ENCODE assay signal across 8 cellular contexts in genomic region chr1:54499097-54500029, GRCh38. TPM values are rescaled to one million over a fixed set of nuclear protein-coding genes. Genes with fewer than 3 reads are reported as not detected.
A peak's percentile ranks its signal among the peaks of the same experiment; 100 is the strongest.
DNase-seq lines count a peak whose midpoint lies in the region; ATAC-seq and TF ChIP-seq lines count a peak whose summit lies in the region.

No MANE protein-coding gene starts in this region.

- WGBS in transverse colon (ENCODE audit: low coverage in 1 of 2), 2 donors, result 3% methylated on average over 53 of the region's 57 CpGs; no CpG with 5 or more reads in 1 of the 2 donors

- peak overlapping the region; percentile 42 for H3K4me3 ChIP-seq in AG09309 (ENCODE audit: control insufficient read depth, low read depth, low read length)
- H3K4me3 ChIP-seq in SK-N-MC, result peak overlapping the region; percentile 79
- peak overlapping the region; percentile 35 to 71 (median 57) for H3K4me3 ChIP-seq in dorsolateral prefrontal cortex
- peak overlapping the region; percentile 40 for H3K4me3 ChIP-seq in lower lobe of right lung
- H3K4me3 ChIP-seq in transverse colon, result peak overlapping the region; percentile 11 to 47 (median 36)

- TF ChIP-seq POLR2A in transverse colon (IDR thresholded peaks at IDR 0.05), result no peak

- TF ChIP-seq EP300 in transverse colon (IDR thresholded peaks at IDR 0.05; ENCODE audit: low read depth), result no peak

- DNase-seq in AG09309 (ENCODE audit: low read depth) (no peak), GM13977 (ENCODE audit: low spot score) (peak; percentile 55), SK-N-MC (ENCODE audit: low read depth, low spot score) (no peak), dorsolateral prefrontal cortex (peak in 3 of 10 donors; percentile 27 to 54 (median 46)), lower lobe of right lung (no peak), transverse colon (peak; percentile 43)

- no peak overlapping the region for H3K27ac ChIP-seq in SK-N-MC
- H3K27ac ChIP-seq in dorsolateral prefrontal cortex, result peak overlapping the region in 16 of 59 donors; percentile 6 to 76 (median 56)
- no peak overlapping the region for H3K27ac ChIP-seq in lower lobe of right lung
- H3K27ac ChIP-seq in transverse colon, result peak overlapping the region in 1 of 4 donors; percentile 29

- H3K36me3 ChIP-seq in SK-N-MC (ENCODE audit: insufficient read depth, low read length), result no peaks in the 10 kb centered on the region
- H3K36me3 ChIP-seq in lower lobe of right lung, result no peaks in the 10 kb centered on the region
- H3K36me3 ChIP-seq in transverse colon, result no peaks in the 10 kb centered on the region

- peaks cover 15% of the 10 kb centered on the region for H3K4me1 ChIP-seq in lower lobe of right lung
- peaks cover 6 to 16% (median 12%) of the 10 kb centered on the region in 4 donors for H3K4me1 ChIP-seq in transverse colon

- H3K27me3 ChIP-seq in dorsolateral prefrontal cortex (peaks cover 0 to 7% (median 0%) of the 10 kb centered on the region in 45 donors), lower lobe of right lung (ENCODE audit: low read depth) (peaks cover 40% of the 10 kb centered on the region), transverse colon (peaks cover 5% of the 10 kb centered on the region)

- in situ Hi-C loops in GM13977 (cut with MboI; ENCODE audit: low pct_unique_long_range_greater_than_20kb, low sequenced_read_pairs, unreplicated experiment), result loop anchor here (25.0 kb wide), 1 partner anchor 387 kb away; no protein-coding TSS in a partner anchor
- in situ Hi-C loops in transverse colon (cut with MboI; ENCODE audit: low pct_ligation_motif_present in 1 of 4, low pct_unique_long_range_greater_than_20kb in 1 of 4, low sequenced_read_pairs in 3 of 4), result loop anchor here in 3 of 4 donors (10.0 to 25.0 kb wide), 3 partner anchors 375 to 425 kb away; no protein-coding TSS in a partner anchor

- TF ChIP-seq CTCF in AG09309 (IDR thresholded peaks at IDR 0.05; ENCODE audit: control insufficient read depth, insufficient read depth, low read depth, low read length, missing control alignments), result peak; percentile 56
- TF ChIP-seq CTCF in GM13977 (IDR thresholded peaks at IDR 0.05; ENCODE audit: extremely low read depth, insufficient read depth, missing control alignments), result peak; percentile 24
- peak in 39 of 56 donors; percentile 7 to 59 (median 29) for TF ChIP-seq CTCF in dorsolateral prefrontal cortex (IDR thresholded peaks at IDR 0.05 in 54 of 56, conservative IDR thresholded peaks at IDR 0.05 in 2 of 56; ENCODE audit: low read depth in 1 of 56, partially characterized antibody in 56 of 56)
- TF ChIP-seq CTCF in lower lobe of right lung (IDR thresholded peaks at IDR 0.05), result peak; percentile 38
- peak; percentile 37 to 53 (median 52) for TF ChIP-seq CTCF in transverse colon (IDR thresholded peaks at IDR 0.05)

- peak; percentile 69 to 71 for ATAC-seq in lower lobe of right lung
- no peak for ATAC-seq in HG03025 (IDR thresholded peaks at IDR 0.05; ENCODE audit: low FRiP score, unreplicated experiment)
- no peak for ATAC-seq in GM21390 (IDR thresholded peaks at IDR 0.05; ENCODE audit: unreplicated experiment)

- H3K9ac ChIP-seq in SK-N-MC (ENCODE audit: insufficient read length), result no peak overlapping the region

- intact Hi-C loops in dorsolateral prefrontal cortex (cut with DNase I), result loop anchor here in 1 of 2 donors (10.0 kb wide), 1 partner anchor 635 kb away; no protein-coding TSS in a partner anchor
- intact Hi-C loops in lower lobe of right lung (cut with DNase I), result no loop called here
- intact Hi-C loops in transverse colon (cut with DNase I; ENCODE audit: low total_unique reads), result loop anchor here (10.0 kb wide), 1 partner anchor 315 kb away; no protein-coding TSS in a partner anchor

- H3K9me3 ChIP-seq in SK-N-MC (ENCODE audit: low read depth, low read length), result no peaks in the 10 kb centered on the region
- no peaks in the 10 kb centered on the region for H3K9me3 ChIP-seq in lower lobe of right lung
- H3K9me3 ChIP-seq in transverse colon, result no peaks in the 10 kb centered on the region

RNA-seq across cellular contexts. Expression of gene ACOT11, which starts 48.7 kb away (rescaled TPM):
- total RNA-seq in dorsolateral prefrontal cortex (10 to 100 TPM; 13.3 to 66.0 (median 31.4) TPM), lower lobe of right lung (5.0 TPM), transverse colon (10 to 100 TPM; 70.6 to 79.7 (median 75.3) TPM)

Comparison
In these comparisons a context has a peak if more than half of its experiments do, and no peak if none do; other contexts are left out.
1. DNase-seq: peak in GM13977 (single experiment) and transverse colon (single experiment); none in AG09309 (single experiment), SK-N-MC (single experiment) and lower lobe of right lung (single experiment).
2. ATAC-seq: peak in lower lobe of right lung (2 of 2); none in HG03025 (single experiment) and GM21390 (single experiment).
3. Peak in every context shown above with its lines, with median percentiles within 50 percentile points of each other: H3K4me3 ChIP-seq and CTCF ChIP-seq.